In the genomic region with DNA sequence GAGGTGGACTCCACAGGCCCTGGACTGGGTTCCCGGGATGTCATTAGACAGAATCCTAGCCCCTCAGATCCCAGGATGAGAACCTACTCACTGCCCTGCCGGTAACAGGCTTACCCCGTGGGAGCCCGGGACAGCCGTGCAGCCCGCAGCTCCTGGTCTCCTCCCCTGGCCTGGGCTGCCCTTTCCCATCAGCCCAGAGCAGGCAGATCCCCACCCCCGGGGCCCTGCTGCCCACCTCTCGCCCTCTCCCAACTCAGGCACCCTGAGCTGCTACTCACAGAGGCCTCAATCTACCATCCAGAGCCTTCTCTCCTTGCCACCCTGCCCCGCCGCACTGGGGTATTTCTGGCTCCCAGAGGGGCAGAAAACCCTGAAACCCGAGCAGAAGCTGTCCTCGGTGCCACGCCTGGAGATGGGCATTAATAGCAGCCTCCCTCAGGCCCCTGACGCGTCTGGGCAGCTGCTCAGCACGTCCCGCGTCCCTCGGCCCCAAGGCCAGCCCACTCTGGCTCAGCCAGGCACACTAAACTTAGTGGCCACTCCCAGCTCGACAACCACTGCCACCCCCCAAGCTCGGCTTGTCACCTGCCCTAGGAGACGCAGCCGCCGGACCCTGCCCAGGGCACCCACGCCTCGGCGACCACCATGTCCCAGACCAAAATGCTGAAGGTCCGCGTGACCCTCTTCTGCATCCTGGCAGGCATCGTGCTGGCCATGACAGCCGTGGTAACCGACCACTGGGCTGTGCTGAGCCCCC, we compare ENCODE assay signal across 19 cellular contexts. TPM values are rescaled to one million over a fixed set of nuclear protein-coding genes. Genes with fewer than 3 reads are reported as not detected.
DNase-seq lines count a peak whose midpoint lies in the region; ATAC-seq, FAIRE-seq and TF ChIP-seq lines count a peak whose summit lies in the region.
"Had no signal": no experiment of that assay in that cellular context is flagged by ENCODE, and none has a peak within 500 bp of the region (broad histone marks: within the 10 kb centered on the region; RNA-seq: fewer than 3 reads in every experiment).

TSS of gene CACNG1 (plus strand) at position 539 of the 757 bp plus-strand sequence. CDS start at position 646, 107 bp downstream.

- H2BK5ac ChIP-seq in IMR-90 (ENCODE audit: low read depth, low read length, poor library complexity, severe bottlenecking) (no peak within 1 kb of the TSS), neuronal stem cell (ENCODE audit: low read length) (no peak within 1 kb of the TSS)

- H3K4me1 Mint-ChIP-seq in stimulated activated naive B cell treated with anti-CD40 and anti-IgM and Interleukin-4, amounts not matched to agents 10 μg/mL and 1 μg/mL and 100 μg/mL, for 72 hours = no peaks in the 10 kb centered on the region
- H3K4me1 Mint-ChIP-seq: CD8-positive, alpha-beta memory T cell had no signal

- H3K27me3 Mint-ChIP-seq in stimulated activated naive B cell treated with anti-CD40 and anti-IgM and Interleukin-4, amounts not matched to agents 10 μg/mL and 1 μg/mL and 100 μg/mL, for 72 hours = no peaks in the 10 kb centered on the region

- H3K79me1 ChIP-seq in IMR-90 (ENCODE audit: low read depth in 1 of 2, low read length in 2 of 2) = no peaks in the 10 kb centered on the region
- no peaks in the 10 kb centered on the region for H3K79me1 ChIP-seq in neuronal stem cell (ENCODE audit: low read depth, low read length)

- H2BK20ac ChIP-seq in IMR-90 (ENCODE audit: low read depth, low read length) = no peak within 1 kb of the TSS

- H3K36me3 ChIP-seq in IMR-90 (ENCODE audit: control insufficient read depth, insufficient read depth, low read length) = no peaks in the 10 kb centered on the region
- no peaks in the 10 kb centered on the region for H3K36me3 ChIP-seq in kidney (ENCODE audit: control insufficient read depth in 1 of 2, insufficient read depth in 2 of 2, low read length in 2 of 2)
- H3K36me3 ChIP-seq in neuronal stem cell (replicated peaks in 1 of 2; ENCODE audit: control insufficient read depth in 2 of 2, insufficient read depth in 2 of 2, low read length in 2 of 2) = no peaks in the 10 kb centered on the region
- H3K36me3 ChIP-seq in small intestine (ENCODE audit: control insufficient read depth in 2 of 2, insufficient read depth in 2 of 2, low read length in 2 of 2) = no peaks in the 10 kb centered on the region

- H2AFZ ChIP-seq in IMR-90 (replicated peaks; ENCODE audit: low read length, poor library complexity) (peak within 1 kb of the TSS; percentile 41), neuronal stem cell (ENCODE audit: low read length) (no peak within 1 kb of the TSS)

- dilution Hi-C loops in IMR-90 (cut with HindIII; ENCODE audit: low sequenced_read_pairs, unreplicated experiment) = no loop called here

- no peak within 1 kb of the TSS for H3K14ac ChIP-seq in IMR-90 (replicated peaks; ENCODE audit: low read depth, low read length)
- H3K14ac ChIP-seq in neuronal stem cell (ENCODE audit: low read length) = no peak within 1 kb of the TSS

- no peak within 1 kb of the TSS for H3K56ac ChIP-seq in IMR-90 (ENCODE audit: extremely low read depth, insufficient read depth, low read length)

- peaks cover 11 to 14% of the 10 kb centered on the region in 2 donors for H3K9me3 Mint-ChIP-seq in stimulated activated naive B cell treated with anti-CD40 and anti-IgM and Interleukin-4, amounts not matched to agents 10 μg/mL and 1 μg/mL and 100 μg/mL, for 72 hours

- no peak within 1 kb of the TSS for H3K27ac ChIP-seq in IMR-90 (ENCODE audit: insufficient read depth, low read length)
- H3K27ac ChIP-seq in kidney (ENCODE audit: low read depth in 2 of 2, low read length in 2 of 2) = no peak within 1 kb of the TSS
- no peak within 1 kb of the TSS for H3K27ac ChIP-seq in neuronal stem cell (replicated peaks; ENCODE audit: low read length)
- H3K27ac ChIP-seq in small intestine (ENCODE audit: low read depth in 1 of 2, low read length in 1 of 2) = no peak within 1 kb of the TSS
- H3K27ac ChIP-seq: A549 had no signal

- H3K4me3 ChIP-seq in IMR-90 (ENCODE audit: insufficient read depth, low read depth, low read length) = no peak within 1 kb of the TSS
- H3K4me3 ChIP-seq in kidney (ENCODE audit: low read length in 2 of 2) = no peak within 1 kb of the TSS
- H3K4me3 ChIP-seq in neuronal stem cell (ENCODE audit: low read length in 2 of 2) = no peak within 1 kb of the TSS
- H3K4me3 ChIP-seq in small intestine (ENCODE audit: low read depth in 1 of 2, low read length in 2 of 2) = no peak within 1 kb of the TSS
- H3K4me3 ChIP-seq: A549, GM12878, K562 had no signal

- H3K9me3 ChIP-seq in IMR-90 (ENCODE audit: control insufficient read depth, insufficient read depth, low read length) (peaks cover 12% of the 10 kb centered on the region), kidney (ENCODE audit: control insufficient read depth in 1 of 2, low read length in 2 of 2) (peaks cover 0 to 15% of the 10 kb centered on the region in 2 donors), neuronal stem cell (replicated peaks in 1 of 2; ENCODE audit: control insufficient read depth in 2 of 2, insufficient read depth in 1 of 2, low read depth in 1 of 2, low read length in 2 of 2) (peaks cover 4 to 9% of the 10 kb centered on the region in 2 donors), small intestine (ENCODE audit: control insufficient read depth, low read depth) (no peaks in the 10 kb centered on the region)

- H3K18ac ChIP-seq in IMR-90 (ENCODE audit: low read depth, low read length) (no peak within 1 kb of the TSS), neuronal stem cell (ENCODE audit: low read length) (peak within 1 kb of the TSS; percentile 50)

- H2BK15ac ChIP-seq in IMR-90 (ENCODE audit: low read depth, low read length) (no peak within 1 kb of the TSS), neuronal stem cell (ENCODE audit: low read length) (peak within 1 kb of the TSS; percentile 15)

- H4K8ac ChIP-seq in IMR-90 (ENCODE audit: low read depth in 2 of 2, low read length in 2 of 2) (no peak within 1 kb of the TSS), neuronal stem cell (ENCODE audit: low read depth, low read length) (no peak within 1 kb of the TSS)

- no peak within 1 kb of the TSS for H2BK120ac ChIP-seq in IMR-90 (ENCODE audit: low read depth, low read length)
- H2BK120ac ChIP-seq in neuronal stem cell (ENCODE audit: low read depth, low read length) = no peak within 1 kb of the TSS

- no TSS peak for BruUV-seq in IMR-90 (replicated peaks; lab: Mats Ljungman, UMichigan)

- no peaks in the 10 kb centered on the region for H3K9me1 ChIP-seq in IMR-90 (ENCODE audit: insufficient read depth, low read length)

- H3K9ac ChIP-seq in IMR-90 (ENCODE audit: low read depth, low read length) = no peak within 1 kb of the TSS
- no peak within 1 kb of the TSS for H3K9ac ChIP-seq in kidney (ENCODE audit: low read length in 2 of 2)
- H3K9ac ChIP-seq in neuronal stem cell (ENCODE audit: low read depth, low read length, poor library complexity) = no peak within 1 kb of the TSS

- H3K4me1 ChIP-seq in IMR-90 (ENCODE audit: control insufficient read depth, insufficient read depth, low read length) (no peaks in the 10 kb centered on the region), kidney (ENCODE audit: control insufficient read depth in 1 of 2, insufficient read depth in 1 of 2, low read depth in 1 of 2, low read length in 2 of 2) (no peaks in the 10 kb centered on the region), neuronal stem cell (ENCODE audit: control insufficient read depth in 2 of 2, insufficient read depth in 1 of 2, low read depth in 1 of 2, low read length in 2 of 2) (no peaks in the 10 kb centered on the region), small intestine (ENCODE audit: control insufficient read depth in 2 of 2, insufficient read depth in 1 of 2, low read depth in 1 of 2, low read length in 1 of 2) (no peaks in the 10 kb centered on the region)
- H3K4me1 ChIP-seq: A549 had no signal

- no peak within 1 kb of the TSS for H2BK12ac ChIP-seq in neuronal stem cell (ENCODE audit: low read length)

- 78% methylated on average over 21 of the region's 32 CpGs; no CpG with 5 or more reads in 1 of the 2 experiments for WGBS in IMR-90 (ENCODE audit: extremely low coverage in 2 of 2, insufficient read length in 1 of 2), 2 experiments
- WGBS in neuronal stem cell (ENCODE audit: extremely low coverage in 2 of 2, insufficient read length in 2 of 2, insufficient replicate concordance in 1 of 2), 2 donors = no CpG with 5 or more reads among the region's 32 CpGs
- whole genome bisulfite sequencing in small intestine, 3 donors = 88 to 93% (median 88%) methylated on average over 30 to 32 of the region's 32 CpGs

- in situ Hi-C loops in IMR-90 (cut with MboI; ENCODE audit: low sequenced_read_pairs) = no loop called here

- peaks cover 48% of the 10 kb centered on the region for H3K27me3 ChIP-seq in IMR-90 (ENCODE audit: control insufficient read depth, insufficient read depth, low read length)
- peaks cover 0 to 7% (median 0%) of the 10 kb centered on the region in 3 experiments for H3K27me3 ChIP-seq in neuronal stem cell (ENCODE audit: control insufficient read depth in 3 of 3, insufficient read depth in 3 of 3, low read depth in 1 of 3, low read length in 3 of 3)
- no peaks in the 10 kb centered on the region for H3K27me3 ChIP-seq in small intestine (ENCODE audit: control insufficient read depth in 2 of 2, insufficient read depth in 2 of 2, low read length in 2 of 2)

- H3K4ac ChIP-seq in IMR-90 (ENCODE audit: low read depth, low read length) (no peak within 1 kb of the TSS), neuronal stem cell (ENCODE audit: low read length) (no peak within 1 kb of the TSS)

- TF ChIP-seq RAD21 in IMR-90 (IDR thresholded peaks at IDR 0.05; ENCODE audit: low read length) = no peak

- H3K23ac ChIP-seq in IMR-90 (ENCODE audit: low read depth, low read length) = no peak within 1 kb of the TSS
- H3K23ac ChIP-seq in neuronal stem cell (ENCODE audit: low read depth, low read length, poor library complexity) = peak within 1 kb of the TSS; percentile 6

- H3K4me3 Mint-ChIP-seq in stimulated activated naive B cell treated with anti-CD40 and anti-IgM and Interleukin-4, amounts not matched to agents 10 μg/mL and 1 μg/mL and 100 μg/mL, for 72 hours = no peak within 1 kb of the TSS
- H3K4me3 Mint-ChIP-seq: CD8-positive, alpha-beta memory T cell; HFFc6 had no signal

- H2AK5ac ChIP-seq in IMR-90 (ENCODE audit: low read depth, low read length) (no peak within 1 kb of the TSS), neuronal stem cell (ENCODE audit: low read depth, low read length) (no peak within 1 kb of the TSS)

- DNase-seq in IMR-90 (no peak), kidney (peak; percentile 73), neuronal stem cell (ENCODE audit: low spot score) (no peak), small intestine (no peak)
- DNase-seq in stimulated activated naive B cell treated with anti-CD40 and anti-IgM and Interleukin-4, amounts not matched to agents 10 μg/mL and 1 μg/mL and 100 μg/mL, for 72 hours = no peak
- DNase-seq in activated CD4-positive, alpha-beta T cell treated with anti-CD3 and anti-CD28 coated beads, Interleukin-2, amount 50 U/mL, for 4 hours = no peak
- DNase-seq: Caco-2; CD8-positive, alpha-beta memory T cell; DMS 273 treated with DMSO at 0.1 percent for 48 hours; HCEC 1CT; HFFc6 had no signal

- H3K27ac Mint-ChIP-seq in stimulated activated naive B cell treated with anti-CD40 and anti-IgM and Interleukin-4, amounts not matched to agents 10 μg/mL and 1 μg/mL and 100 μg/mL, for 72 hours = peak within 1 kb of the TSS; percentile 48
- H3K27ac Mint-ChIP-seq: HFFc6 had no signal

- H4K91ac ChIP-seq in IMR-90 (ENCODE audit: insufficient read depth, low read depth, low read length) = no peak within 1 kb of the TSS
- no peak within 1 kb of the TSS for H4K91ac ChIP-seq in neuronal stem cell (ENCODE audit: low read depth, low read length, poor library complexity)

- ATAC-seq in IMR-90 (ENCODE audit: low read depth) = no peak
- ATAC-seq in stimulated activated naive B cell treated with anti-CD40 and anti-IgM and Interleukin-4, amounts not matched to agents 10 μg/mL and 1 μg/mL and 100 μg/mL, for 72 hours (replicated peaks) = no peak
- no peak for ATAC-seq in GM21515 (IDR thresholded peaks at IDR 0.05; ENCODE audit: unreplicated experiment)
- ATAC-seq: A549, GM12878, K562 had no signal

- CTCF ChIA-PET in IMR-90 (lab: Yijun Ruan, JAX) = no interaction called here

- TF ChIP-seq CTCF in IMR-90 (conservative IDR thresholded peaks at IDR 0.05; ENCODE audit: low read depth, low read length) (no peak), kidney (IDR thresholded peaks at IDR 0.05; ENCODE audit: borderline replicate concordance, extremely low read depth, insufficient read depth) (no peak)

- intact Hi-C loops in IMR-90 (cut with micrococcal nuclease) (no loop called here), kidney (cut with DNase I) (no loop called here)

- H3K36me3 Mint-ChIP-seq in stimulated activated naive B cell treated with anti-CD40 and anti-IgM and Interleukin-4, amounts not matched to agents 10 μg/mL and 1 μg/mL and 100 μg/mL, for 72 hours = peaks cover 9 to 18% of the 10 kb centered on the region in 2 donors

- POLR2A ChIA-PET in IMR-90 (lab: Charles Lee; ENCODE audit: unreplicated experiment) = no interaction called here

- no peaks in the 10 kb centered on the region for H4K20me1 ChIP-seq in IMR-90 (ENCODE audit: insufficient read depth, low read length)

- H2AK9ac ChIP-seq in IMR-90 (replicated peaks; ENCODE audit: low read depth, low read length, poor library complexity) = no peak within 1 kb of the TSS

- H4K5ac ChIP-seq in IMR-90 (ENCODE audit: low read depth, low read length) = no peak within 1 kb of the TSS

- TF ChIP-seq POLR2A in IMR-90 (IDR thresholded peaks at IDR 0.05; ENCODE audit: low read depth, low read length) = no peak

- H3K4me2 ChIP-seq in IMR-90 (ENCODE audit: low read depth, low read length) (no peak within 1 kb of the TSS), neuronal stem cell (ENCODE audit: insufficient read depth, low read length, poor library complexity, severe bottlenecking) (no peak within 1 kb of the TSS)
- H3K4me2 ChIP-seq: A549 had no signal

- FAIRE-seq in kidney (lab: Jason Lieb, UNC) (no peak), small intestine (lab: Jason Lieb, UNC) (no peak)
- FAIRE-seq: A549, GM12878, K562 had no signal

RNA-seq across cellular contexts. Expression of gene CACNG1, which starts in this region (rescaled TPM):
- total RNA-seq in IMR-90 (2012; rRNA removed) = not detected in 2 replicates
- polyA plus RNA-seq in IMR-90 (2012; rRNA removed) = not detected in 2 replicates
- polyA plus RNA-seq in IMR-90 (2012; cell fraction: cytosol; rRNA removed) = not detected in 2 replicates
- not detected in 2 replicates for polyA plus RNA-seq in IMR-90 (2012; cell fraction: nucleus; rRNA removed; ENCODE audit: low replicate concordance)
- total RNA-seq in kidney = not detected
- polyA plus RNA-seq in kidney (ENCODE audit: insufficient read depth, low read depth, low replicate concordance) = not detected
- polyA plus RNA-seq in neuronal stem cell (2013, experiment 1 of 2) = 0.29 TPM
- 0.25 TPM for polyA plus RNA-seq in neuronal stem cell (2013, experiment 2 of 2)
- not detected for polyA plus RNA-seq in small intestine
- total RNA-seq: Caco-2; CD8-positive, alpha-beta memory T cell; Daoy; GM12878; H4; HFFc6; K562 had no signal
- polyA plus RNA-seq: AG04450; BJ; CD8-positive, alpha-beta memory T cell; GM12878; K562 had no signal

Comparison
In these comparisons a context has a peak if more than half of its experiments do, and no peak if none do; other contexts are left out.
1. Peak in DNase-seq in kidney; RNA of the gene not detected or under 1 TPM.